Comparison of ENCODE assay signal across 15 cellular contexts in genomic region chr12:87687362-87687761, GRCh38.
DNase-seq lines count a peak whose midpoint lies in the region; ATAC-seq and TF ChIP-seq lines count a peak whose summit lies in the region.
"Had no signal": no experiment of that assay in that cellular context is flagged by ENCODE, and none has a peak within 500 bp of the region (broad histone marks: within the 10 kb centered on the region; RNA-seq: fewer than 3 reads in every experiment).

No MANE protein-coding gene starts in this region.

- no peaks in the 10 kb centered on the region for H3K36me3 ChIP-seq in ascending aorta
- H3K36me3 ChIP-seq: esophagus muscularis mucosa, sigmoid colon had no signal

- POLR2A ChIA-PET in HEK293T (lab: Yijun Ruan, JAX), result no interaction called here

- no peaks in the 10 kb centered on the region for H3K27me3 ChIP-seq in ascending aorta
- H3K27me3 ChIP-seq: esophagus muscularis mucosa, sigmoid colon had no signal

- ATAC-seq in sciatic nerve (peak; percentile 24), HG02588 (IDR thresholded peaks at IDR 0.05; ENCODE audit: unreplicated experiment) (no peak)

- H3K27ac ChIP-seq in ascending aorta, result peak overlapping the region; percentile 24 to 51
- H3K27ac ChIP-seq: esophagus muscularis mucosa, sigmoid colon had no signal

- TF ChIP-seq CTCF in ascending aorta (IDR thresholded peaks at IDR 0.05), result no peak

- intact Hi-C loops in ascending aorta (cut with DNase I), result no loop called here
- intact Hi-C loops in sciatic nerve (cut with DNase I), result no loop called here

- no peaks in the 10 kb centered on the region for H3K9me3 ChIP-seq in ascending aorta
- H3K9me3 ChIP-seq: esophagus muscularis mucosa, sigmoid colon had no signal

- CTCF ChIA-PET in HEK293T (lab: Yijun Ruan, JAX), result no interaction called here

- H3K4me1 ChIP-seq in ascending aorta, result peaks cover 0 to 8% of the 10 kb centered on the region in 2 donors

- DNase-seq in HCEC 1CT, result peak; percentile 35
- DNase-seq in ascending aorta (ENCODE audit: low spot score in 2 of 2), result no peak
- DNase-seq in iPS DF 4.7 (ENCODE audit: extremely low read depth, low spot score), result peak; percentile 28
- no peak for DNase-seq in sciatic nerve (ENCODE audit: low spot score)
- DNase-seq in NCI-H82 treated with DMSO at 0.1 percent for 48 hours (lab: John Stamatoyannopoulos, UW; ENCODE audit: unreplicated experiment), result no peak
- DNase-seq in Ammon's horn (ENCODE audit: low spot score), result no peak
- DNase-seq in HEK293T (ENCODE audit: extremely low spot score), result no peak
- DNase-seq: anterior cingulate cortex; DMS 273 treated with DMSO at 0.1 percent for 48 hours; NCI-H187 treated with DMSO at 0.1 percent for 48 hours; NK-92 treated with Interleukin-12 subunit alpha and Interleukin-12 subunit beta, amount 100 ng/mL, for 24 hours; sigmoid colon had no signal

- peak overlapping the region in 1 of 2 donors; percentile 6 for H3K4me3 ChIP-seq in ascending aorta
- H3K4me3 ChIP-seq: esophagus muscularis mucosa, lung, sigmoid colon had no signal

TF ChIP-seq in HEK293T, 16 proteins besides CTCF, POLR2A, EP300 and RAD21:
- TF ChIP-seq SP1 (IDR thresholded peaks at IDR 0.05) (no peak), FOXA1 (IDR thresholded peaks at IDR 0.05) (no peak), FOXK2 (IDR thresholded peaks at IDR 0.05) (no peak), L3MBTL2 (conservative IDR thresholded peaks at IDR 0.05) (no peak), CTBP1 (IDR thresholded peaks at IDR 0.05; ENCODE audit: borderline replicate concordance) (no peak), LEF1 (IDR thresholded peaks at IDR 0.05; ENCODE audit: borderline replicate concordance) (no peak), ARNT (IDR thresholded peaks at IDR 0.05) (no peak), BHLHE40 (IDR thresholded peaks at IDR 0.05; ENCODE audit: borderline replicate concordance) (no peak), TARDBP (IDR thresholded peaks at IDR 0.05) (no peak), ZNF384 (IDR thresholded peaks at IDR 0.05) (no peak)
- TF ChIP-seq, protein P1, sequence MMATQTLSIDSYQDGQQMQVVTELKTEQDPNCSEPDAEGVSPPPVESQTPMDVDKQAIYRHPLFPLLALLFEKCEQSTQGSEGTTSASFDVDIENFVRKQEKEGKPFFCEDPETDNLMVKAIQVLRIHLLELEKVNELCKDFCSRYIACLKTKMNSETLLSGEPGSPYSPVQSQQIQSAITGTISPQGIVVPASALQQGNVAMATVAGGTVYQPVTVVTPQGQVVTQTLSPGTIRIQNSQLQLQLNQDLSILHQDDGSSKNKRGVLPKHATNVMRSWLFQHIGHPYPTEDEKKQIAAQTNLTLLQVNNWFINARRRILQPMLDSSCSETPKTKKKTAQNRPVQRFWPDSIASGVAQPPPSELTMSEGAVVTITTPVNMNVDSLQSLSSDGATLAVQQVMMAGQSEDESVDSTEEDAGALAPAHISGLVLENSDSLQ (IDR thresholded peaks at IDR 0.05), result no peak

Comparison
In these comparisons a context has a peak if more than half of its experiments do, and no peak if none do; other contexts are left out.
1. DNase-seq: peak in HCEC 1CT (single experiment) and iPS DF 4.7 (single experiment); none in ascending aorta (0 of 2), sciatic nerve (single experiment), NCI-H82 treated with DMSO at 0.1 percent for 48 hours (single experiment), Ammon's horn (single experiment) and HEK293T (single experiment).